In the genomic region with DNA sequence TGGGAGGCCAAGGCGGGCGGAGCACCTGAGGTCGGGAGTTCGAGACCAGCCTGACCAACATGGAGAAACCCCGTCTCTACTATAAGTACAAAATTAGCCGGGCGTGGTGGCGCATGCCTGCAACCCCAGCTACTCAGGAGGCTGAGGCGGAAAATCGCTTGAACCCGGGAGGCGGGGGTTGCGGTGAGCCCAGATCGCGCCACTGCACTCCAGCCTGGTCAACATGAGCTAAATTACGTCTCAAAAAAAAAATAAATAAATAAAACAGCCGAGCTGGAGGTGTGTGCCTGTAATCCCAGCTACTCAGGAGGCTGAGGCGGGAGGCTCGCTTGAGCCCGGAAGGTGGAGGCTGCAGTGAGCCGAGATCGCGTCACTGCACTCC, we compare ENCODE assay signal across 1 cellular context.
A peak's percentile ranks its signal among the peaks of the same experiment; 100 is the strongest.
TF ChIP-seq lines count a peak whose summit lies in the region.

No MANE protein-coding gene starts in this region.

TF ChIP-seq in H1, 55 proteins besides CTCF, POLR2A, EP300 and RAD21:
- TF ChIP-seq KDM1A (IDR thresholded peaks at IDR 0.05; ENCODE audit: borderline replicate concordance, low read length) (peak; percentile 85; the same call in 1 of the 2 replicates), HDAC2 (IDR thresholded peaks at IDR 0.05; ENCODE audit: borderline replicate concordance in 1 of 2, low read depth in 2 of 2, low read length in 2 of 2) (peak in 1 of 2 experiments; percentile 70; a peak in 1 of 4 replicates), CREB1 (IDR thresholded peaks at IDR 0.05) (peak; percentile 68; the same call in 1 of the 2 replicates), KDM4A (IDR thresholded peaks at IDR 0.05; ENCODE audit: low read depth, low read length, severe bottlenecking) (peak; percentile 32)
